Comparison of ENCODE assay signal across 8 cellular contexts in the genomic region with DNA sequence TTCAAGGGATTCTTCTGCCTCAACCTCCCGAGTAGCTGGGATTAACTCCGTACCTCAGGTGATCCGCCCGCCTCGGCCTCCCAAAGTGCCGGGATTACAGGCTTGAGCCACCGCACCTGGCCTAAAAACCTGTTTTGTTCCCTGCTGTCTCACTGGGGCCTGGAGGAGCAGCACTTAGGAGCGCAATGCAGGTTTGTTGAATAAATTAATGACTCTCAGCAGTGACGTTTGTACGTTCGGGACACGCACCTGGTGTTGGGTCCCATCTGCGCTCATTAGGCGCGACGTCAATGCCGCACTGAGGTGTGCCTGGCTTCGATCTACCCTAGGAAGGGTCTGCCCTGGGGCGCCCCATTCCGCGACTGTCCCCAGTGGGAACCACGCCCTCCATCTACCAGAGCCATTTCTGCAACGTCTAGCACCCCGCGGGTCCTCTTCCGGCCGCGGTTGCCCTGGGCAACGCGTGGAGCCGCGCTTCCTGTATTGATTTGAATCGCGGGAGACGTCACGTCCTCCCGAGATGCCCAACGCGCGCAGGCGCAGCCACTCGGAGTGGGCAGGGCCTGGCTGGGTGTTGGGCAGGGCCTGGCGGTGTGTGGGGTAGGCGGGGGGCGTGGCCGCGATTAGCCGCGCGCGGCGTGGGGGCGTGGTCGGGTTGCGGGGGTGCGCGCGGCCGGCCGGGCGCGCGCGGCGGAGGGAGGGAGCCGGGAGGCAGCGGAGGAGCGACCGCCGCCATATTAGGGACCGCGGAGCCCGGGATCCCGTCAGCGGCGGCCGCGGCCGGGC. TPM values are rescaled to one million over a fixed set of nuclear protein-coding genes. Genes with fewer than 3 reads are reported as not detected.
DNase-seq lines count a peak whose midpoint lies in the region; ATAC-seq and TF ChIP-seq lines count a peak whose summit lies in the region.

A gene (plus strand): TSS at position 714 of the 786 bp plus-strand sequence. CDS start 16,679 bp downstream, outside the sequence.

- peak within 1 kb of the TSS in 55 of 59 donors; percentile 58 to 93 (median 85) for H3K27ac ChIP-seq in dorsolateral prefrontal cortex

- H3K27me3 Mint-ChIP-seq in CD14-positive monocyte (ENCODE audit: low read depth in 3 of 3), result peaks cover 0 to 3% (median 2%) of the 10 kb centered on the region in 3 donors
- H3K27me3 Mint-ChIP-seq in activated CD4-positive, alpha-beta memory T cell treated with anti-CD3 and anti-CD28 coated beads for 36 hours, result no peaks in the 10 kb centered on the region

- H3K36me3 Mint-ChIP-seq in CD14-positive monocyte, result peaks cover 17 to 26% of the 10 kb centered on the region in 2 donors
- peaks cover 14% of the 10 kb centered on the region for H3K36me3 Mint-ChIP-seq in activated CD4-positive, alpha-beta memory T cell treated with anti-CD3 and anti-CD28 coated beads for 36 hours

- peak within 1 kb of the TSS; percentile 74 to 99 (median 91) for H3K4me3 ChIP-seq in dorsolateral prefrontal cortex
- H3K4me3 ChIP-seq in lower leg skin (ENCODE audit: low read depth, poor library complexity, severe bottlenecking), result peak within 1 kb of the TSS; percentile 75

- DNase-seq in CD14-positive monocyte (ENCODE audit: low spot score) (peak; percentile 100), NCI-H82 (lab: John Stamatoyannopoulos, UW) (peak; percentile 98), dorsolateral prefrontal cortex (peak; percentile 98 to 100 (median 99)), lower leg skin (ENCODE audit: low spot score in 2 of 2) (peak; percentile 98 to 100)
- DNase-seq in activated CD4-positive, alpha-beta memory T cell treated with anti-CD3 and anti-CD28 coated beads for 36 hours, result peak; percentile 100
- peak; percentile 99 for DNase-seq in stimulated activated CD4-positive, alpha-beta T cell treated with anti-CD3 and anti-CD28 coated beads, Interleukin-4, amount 100 ng/mL, for 48 hours (ENCODE audit: low read depth in 2 of 2)

- CTCF ChIA-PET in activated CD4-positive, alpha-beta memory T cell treated with anti-CD3 and anti-CD28 coated beads for 36 hours (lab: Charles Lee), result interaction anchor here (2.9 kb wide), 1 partner anchor 21 kb away, joined by 9 read pairs; no protein-coding TSS in a partner anchor

- H3K27me3 ChIP-seq in dorsolateral prefrontal cortex, result no peaks in the 10 kb centered on the region

- ATAC-seq in GM19397 (IDR thresholded peaks at IDR 0.05; ENCODE audit: unreplicated experiment) (peak; percentile 81), HG03571 (IDR thresholded peaks at IDR 0.05; ENCODE audit: unreplicated experiment) (peak; percentile 75)

- TF ChIP-seq CTCF in CD14-positive monocyte (IDR thresholded peaks at IDR 0.05) (no peak), dorsolateral prefrontal cortex (IDR thresholded peaks at IDR 0.05 in 54 of 56, conservative IDR thresholded peaks at IDR 0.05 in 2 of 56; ENCODE audit: low read depth in 1 of 56, partially characterized antibody in 56 of 56) (peak in 26 of 56 donors; percentile 5 to 53 (median 18)), lower leg skin (IDR thresholded peaks at IDR 0.05) (no peak)

- H3K27ac Mint-ChIP-seq in CD14-positive monocyte, result peak within 1 kb of the TSS; percentile 94 to 97 (median 96)
- H3K27ac Mint-ChIP-seq in activated CD4-positive, alpha-beta memory T cell treated with anti-CD3 and anti-CD28 coated beads for 36 hours, result peak within 1 kb of the TSS; percentile 93

- POLR2A ChIA-PET in activated CD4-positive, alpha-beta memory T cell treated with anti-CD3 and anti-CD28 coated beads for 36 hours (lab: Charles Lee), result interaction anchor here (0.7 kb wide), 1 partner anchor 49 kb away, joined by 6 read pairs; no protein-coding TSS in a partner anchor

- 1 to 3% methylated on average over 22 to 54 of the region's 79 CpGs for WGBS in lower leg skin, 2 donors

- peaks cover 0 to 3% (median 0%) of the 10 kb centered on the region in 7 donors for H3K9me3 Mint-ChIP-seq in CD14-positive monocyte
- no peaks in the 10 kb centered on the region for H3K9me3 Mint-ChIP-seq in activated CD4-positive, alpha-beta memory T cell treated with anti-CD3 and anti-CD28 coated beads for 36 hours

- intact Hi-C loops in CD14-positive monocyte (cut with micrococcal nuclease) (loop anchor here (5.0 to 10.0 kb wide), 4 partner anchors 47 to 71 kb away; a partner anchor contains a TSS), dorsolateral prefrontal cortex (cut with DNase I) (loop anchor here in 1 of 2 donors (1.0 to 5.0 kb wide), 2 partner anchors 37 to 70 kb away; no protein-coding TSS in a partner anchor), lower leg skin (cut with DNase I; ENCODE audit: low total_unique reads) (no loop called here)
- intact Hi-C loops in activated CD4-positive, alpha-beta memory T cell treated with anti-CD3 and anti-CD28 coated beads for 36 hours (cut with micrococcal nuclease), result loop anchor here (1.0 to 10.0 kb wide), 7 partner anchors 51 to 721 kb away; a partner anchor contains a TSS

- H3K4me3 Mint-ChIP-seq in CD14-positive monocyte, result peak within 1 kb of the TSS; percentile 94 to 95
- H3K4me3 Mint-ChIP-seq in activated CD4-positive, alpha-beta memory T cell treated with anti-CD3 and anti-CD28 coated beads for 36 hours, result peak within 1 kb of the TSS; percentile 93

- peaks cover 43% of the 10 kb centered on the region for H3K4me1 Mint-ChIP-seq in CD14-positive monocyte
- H3K4me1 Mint-ChIP-seq in activated CD4-positive, alpha-beta memory T cell treated with anti-CD3 and anti-CD28 coated beads for 36 hours (ENCODE audit: low read depth), result peaks cover 43% of the 10 kb centered on the region

- peak in 1 of 2 donors; percentile 53 for TF ChIP-seq POLR2A in lower leg skin (IDR thresholded peaks at IDR 0.05)

RNA-seq across cellular contexts. Expression of the gene that starts here (rescaled TPM):
- 1 to 10 TPM; 7.7 to 9.4 TPM for polyA plus RNA-seq in CD14-positive monocyte
- total RNA-seq in activated CD4-positive, alpha-beta memory T cell treated with anti-CD3 and anti-CD28 coated beads for 36 hours, result 10 to 100 TPM; 43.5 to 46.9 TPM
- 10 to 100 TPM; 46.4 to 99.1 (median 71.7) TPM for total RNA-seq in dorsolateral prefrontal cortex
- 10 to 100 TPM; 50.9 to 63.3 (median 57.2) TPM for total RNA-seq in lower leg skin

Comparison
In these comparisons a context has a peak if more than half of its experiments do, and no peak if none do; other contexts are left out.
1. Peak in every context shown above with its lines: DNase-seq, ATAC-seq, H3K4me3 ChIP-seq and H3K27ac ChIP-seq.